In genomic region chrY:7728935-7729317, GRCh38 we compare ENCODE assay signal across 17 cellular contexts.
DNase-seq lines count a peak whose midpoint lies in the region; FAIRE-seq and TF ChIP-seq lines count a peak whose summit lies in the region.
"Had no signal": no experiment of that assay in that cellular context is flagged by ENCODE, and none has a peak within 500 bp of the region (broad histone marks: within the 10 kb centered on the region; RNA-seq: fewer than 3 reads in every experiment).

No MANE protein-coding gene starts in this region.

- peak; percentile 26 for FAIRE-seq in GM12891 (lab: Jason Lieb, UNC)
- FAIRE-seq: kidney, TTC549 had no signal

- H3F3A ChIP-seq in smooth muscle cell (ENCODE audit: low read depth): no peaks in the 10 kb centered on the region

- H3K36me3 ChIP-seq in smooth muscle cell (ENCODE audit: low read depth): no peaks in the 10 kb centered on the region
- H3K36me3 ChIP-seq: BE2C had no signal

- H3K4me1 ChIP-seq in smooth muscle cell (ENCODE audit: low read depth): no peaks in the 10 kb centered on the region
- H3K4me1 ChIP-seq: BE2C had no signal

- no peak for DNase-seq in GM12891 (ENCODE audit: insufficient read length, low spot score)
- DNase-seq in NCI-H2171 treated with DMSO at 0.1 percent for 48 hours (lab: John Stamatoyannopoulos, UW): peak; percentile 47
- peak; percentile 61 for DNase-seq in epithelial cell of esophagus (ENCODE audit: low read depth)
- peak; percentile 10 for DNase-seq in stimulated activated CD4-positive, alpha-beta T cell treated with anti-CD3 and anti-CD28 coated beads, Interleukin-4, amount 100 ng/mL, for 1 hour
- DNase-seq in NCI-H2196 (lab: John Stamatoyannopoulos, UW; ENCODE audit: unreplicated experiment): no peak
- no peak for DNase-seq in smooth muscle cell (lab: John Stamatoyannopoulos, UW; ENCODE audit: unreplicated experiment)
- DNase-seq in GDM1 (lab: John Stamatoyannopoulos, UW): no peak
- DNase-seq: activated effector memory CD4-positive, alpha-beta T cell treated with anti-CD3 and anti-CD28 coated beads, Interleukin-2, amount 50 U/mL, for 16 hours; BE2C; dorsolateral prefrontal cortex; kidney; NCI-H1694; NCI-H510A; nephron progenitor cell; OCI-M1; SK-N-SH had no signal

- no peaks in the 10 kb centered on the region for H3K27me3 ChIP-seq in smooth muscle cell (ENCODE audit: low read depth)
- H3K27me3 ChIP-seq: BE2C, dorsolateral prefrontal cortex had no signal

- H3K79me2 ChIP-seq in smooth muscle cell (ENCODE audit: low read depth): no peaks in the 10 kb centered on the region

- H3K9me3 ChIP-seq in smooth muscle cell (replicated peaks; ENCODE audit: low read depth): no peaks in the 10 kb centered on the region
- H3K9me3 ChIP-seq: BE2C, SK-N-SH had no signal

- no peak overlapping the region for H3K27ac ChIP-seq in smooth muscle cell (ENCODE audit: low read depth)
- H3K27ac ChIP-seq: dorsolateral prefrontal cortex had no signal

- H3K4me2 ChIP-seq in smooth muscle cell: no peak overlapping the region
- H3K4me2 ChIP-seq: SK-N-SH had no signal

- no peaks in the 10 kb centered on the region for H4K20me1 ChIP-seq in smooth muscle cell (ENCODE audit: low read depth)

- TF ChIP-seq POLR2A in GM12891 (IDR thresholded peaks at IDR 0.05; ENCODE audit: low read depth, low read length): no peak

- no CpG with 5 or more reads among the region's 2 CpGs for WGBS in smooth muscle cell (ENCODE audit: low lambda C conversion rate)

- H2AFZ ChIP-seq in smooth muscle cell (ENCODE audit: low read depth): no peak overlapping the region

- no peak for TF ChIP-seq CTCF in epithelial cell of esophagus (IDR thresholded peaks at IDR 0.05; ENCODE audit: insufficient read depth, low read depth, low read length, missing control alignments)
- no peak for TF ChIP-seq CTCF in smooth muscle cell (IDR thresholded peaks at IDR 0.05; ENCODE audit: borderline replicate concordance, insufficient read depth, poor library complexity, severe bottlenecking)

- no peak overlapping the region for H3K4me3 ChIP-seq in epithelial cell of esophagus (ENCODE audit: low read length)
- H3K4me3 ChIP-seq in smooth muscle cell: no peak overlapping the region
- H3K4me3 ChIP-seq: dorsolateral prefrontal cortex had no signal

- no peak overlapping the region for H3K9ac ChIP-seq in smooth muscle cell (ENCODE audit: low read depth)
- H3K9ac ChIP-seq: SK-N-SH had no signal

TF ChIP-seq in GM12891, 5 proteins besides CTCF, POLR2A, EP300 and RAD21:
- TF ChIP-seq POU2F2 (IDR thresholded peaks at IDR 0.05; ENCODE audit: low read depth, low read length) (no peak), SPI1 (IDR thresholded peaks at IDR 0.05; ENCODE audit: low read depth, low read length) (no peak), TAF1 (IDR thresholded peaks at IDR 0.05; ENCODE audit: low read depth, low read length) (no peak), PAX5 (IDR thresholded peaks at IDR 0.05; ENCODE audit: insufficient read depth, low read length, severe bottlenecking) (no peak), POLR2AphosphoS5 (IDR thresholded peaks at IDR 0.05; ENCODE audit: low read depth, low read length) (no peak)

Comparison
In these comparisons a context has a peak if more than half of its experiments do, and no peak if none do; other contexts are left out.
1. DNase-seq: peak in NCI-H2171 treated with DMSO at 0.1 percent for 48 hours (single experiment), epithelial cell of esophagus (single experiment) and stimulated activated CD4-positive, alpha-beta T cell treated with anti-CD3 and anti-CD28 coated beads, Interleukin-4, amount 100 ng/mL, for 1 hour (single experiment); none in GM12891 (single experiment), NCI-H2196 (single experiment), smooth muscle cell (single experiment) and GDM1 (single experiment).